Comparison of ENCODE assay signal across 17 cellular contexts in the genomic region with DNA sequence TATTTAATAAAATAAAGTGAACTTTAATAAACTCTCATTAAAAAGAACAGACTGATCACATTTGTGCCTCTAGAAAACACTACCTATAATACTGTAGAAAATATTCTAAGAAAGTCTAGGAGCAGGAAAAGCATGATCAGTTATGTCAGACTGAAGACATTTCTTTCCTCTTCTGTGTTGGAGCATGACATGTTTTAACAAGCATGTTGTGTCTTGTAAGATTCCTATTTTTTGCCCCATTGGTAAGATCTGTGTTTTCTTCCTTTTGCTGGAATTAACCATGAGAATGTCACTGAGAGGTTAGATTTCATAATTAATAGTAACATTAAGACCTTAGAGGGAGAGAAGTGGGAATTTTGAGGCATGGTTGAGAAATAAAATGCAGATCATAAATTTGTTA. TPM values are rescaled to one million over a fixed set of nuclear protein-coding genes. Genes with fewer than 3 reads are reported as not detected.
DNase-seq lines count a peak whose midpoint lies in the region; ATAC-seq and TF ChIP-seq lines count a peak whose summit lies in the region.
"Had no signal": no experiment of that assay in that cellular context is flagged by ENCODE, and none has a peak within 500 bp of the region (broad histone marks: within the 10 kb centered on the region; RNA-seq: fewer than 3 reads in every experiment).

No MANE protein-coding gene starts in this region.

- H3K4me1 ChIP-seq in foreskin keratinocyte: peaks cover 38% of the 10 kb centered on the region
- H3K4me1 ChIP-seq in uterus: peaks cover under 1 to 15% of the 10 kb centered on the region in 2 donors

- intact Hi-C loops in uterus (cut with DNase I; ENCODE audit: low total_unique reads): no loop called here

- peaks cover 2% of the 10 kb centered on the region; the same call in 1 of the 2 replicates for H3K27me3 Mint-ChIP-seq in HFFc6 (ENCODE audit: insufficient read depth)

- H3K9me3 Mint-ChIP-seq in HFFc6: peaks cover 6% of the 10 kb centered on the region
- H3K9me3 Mint-ChIP-seq: H9 had no signal

- H3K27me3 ChIP-seq in brain microvascular endothelial cell (replicated peaks) (no peaks in the 10 kb centered on the region), foreskin keratinocyte (no peaks in the 10 kb centered on the region), uterus (no peaks in the 10 kb centered on the region)
- H3K27me3 ChIP-seq: BLaER1 treated with 17β-estradiol and CSF1 and Interleukin-3, amounts not matched to agents 10 nM and 100 nM had no signal

- ATAC-seq in foreskin keratinocyte (peak; percentile 32), HG02884 (IDR thresholded peaks at IDR 0.05; ENCODE audit: unreplicated experiment) (no peak)
- ATAC-seq: Right ventricle myocardium inferior had no signal

- H3K36me3 Mint-ChIP-seq in HFFc6 (ENCODE audit: low read depth): peaks cover 5% of the 10 kb centered on the region

- peaks cover 54% of the 10 kb centered on the region for H3K4me1 Mint-ChIP-seq in HFFc6 (ENCODE audit: low read depth)

- TF ChIP-seq POLR2A in uterus (IDR thresholded peaks at IDR 0.05): no peak

- no peaks in the 10 kb centered on the region for H3K36me3 ChIP-seq in brain microvascular endothelial cell (replicated peaks)
- H3K36me3 ChIP-seq in uterus: no peaks in the 10 kb centered on the region
- H3K36me3 ChIP-seq: BLaER1 treated with 17β-estradiol and CSF1 and Interleukin-3, amounts not matched to agents 10 nM and 100 nM had no signal

- DNase-seq in HFFc6: no peak
- no peak for DNase-seq in brain microvascular endothelial cell
- DNase-seq in foreskin keratinocyte: peak; percentile 69 to 80
- DNase-seq in uterus: no peak
- no peak for DNase-seq in NCI-H1436 treated with DMSO at 0.1 percent for 48 hours (lab: John Stamatoyannopoulos, UW)
- no peak for DNase-seq in NCI-H1105 treated with DMSO at 0.1 percent for 48 hours (lab: John Stamatoyannopoulos, UW)
- DNase-seq: KBM-7, NCI-H1092, NCI-H187, NCI-H446 treated with DMSO at 0.1 percent for 48 hours, NCI-H748 treated with DMSO at 0.1 percent for 48 hours had no signal

- peak overlapping the region; percentile 98 for H3K27ac ChIP-seq in brain microvascular endothelial cell
- H3K27ac ChIP-seq in foreskin keratinocyte: peak overlapping the region; percentile 66
- H3K27ac ChIP-seq in uterus: peak overlapping the region; percentile 56 to 74
- H3K27ac ChIP-seq: PC-9, SK-N-MC had no signal

- 0 out of 2 replicates have a peak overlapping the region, but pooled peaks have one; percentile 29 for H3K4me3 Mint-ChIP-seq in HFFc6
- H3K4me3 Mint-ChIP-seq: H9 had no signal

- TF ChIP-seq CTCF in HFFc6 (IDR thresholded peaks at IDR 0.05) (no peak), brain microvascular endothelial cell (IDR thresholded peaks at IDR 0.05; ENCODE audit: low read depth, low read length, missing control alignments) (no peak), foreskin keratinocyte (conservative IDR thresholded peaks at IDR 0.05) (no peak), uterus (IDR thresholded peaks at IDR 0.05) (no peak)

- H3K9me3 ChIP-seq in uterus: no peaks in the 10 kb centered on the region

- H3K4me3 ChIP-seq in brain microvascular endothelial cell (ENCODE audit: low read depth, low read length): no peak overlapping the region
- H3K4me3 ChIP-seq in uterus: no peak overlapping the region
- H3K4me3 ChIP-seq: BLaER1 treated with 17β-estradiol and CSF1 and Interleukin-3, amounts not matched to agents 10 nM and 100 nM; PC-9; SK-N-MC had no signal

- peak overlapping the region; percentile 51 for H3K27ac Mint-ChIP-seq in HFFc6
- H3K27ac Mint-ChIP-seq: H9 had no signal

- in situ Hi-C loops in brain microvascular endothelial cell (cut with HindIII; ENCODE audit: low pct_ligation_motif_present, low sequenced_read_pairs): no loop called here

RNA-seq across cellular contexts. Expression of gene LAMA3, which starts 27.7 kb away (rescaled TPM):
- 1 to 10 TPM in 2 of 6 experiments, under 1 TPM in 4; 0.46 to 1.6 (median 0.54) TPM for total RNA-seq in HFFc6 (2021; fragmentation: NEBNext Ultra II Directional; extraction: Animal tissue kit (Norgen Biotek cat#: 25700))
- total RNA-seq in foreskin keratinocyte (1,828 and 2,643 TPM in 2 replicates), uterus (10 to 100 TPM; 46.5 to 75.4 (median 57.4) TPM)
- 1,282 and 1,610 TPM in 2 replicates for polyA plus RNA-seq in foreskin keratinocyte

RNA-seq across cellular contexts. Expression of gene ANKRD29, which starts 54.3 kb away (rescaled TPM):
- total RNA-seq in HFFc6 (2021; fragmentation: NEBNext Ultra II Directional; extraction: Animal tissue kit (Norgen Biotek cat#: 25700)): under 1 TPM; 0.13 to 0.50 (median 0.22) TPM
- total RNA-seq in foreskin keratinocyte (5.6 and 7.7 TPM in 2 replicates), uterus (10 to 100 TPM; 10.8 to 33.4 (median 15.9) TPM)
- 5.4 and 5.5 TPM in 2 replicates for polyA plus RNA-seq in foreskin keratinocyte

Comparison
In these comparisons a context has a peak if more than half of its experiments do, and no peak if none do; other contexts are left out.
1. DNase-seq: peak in foreskin keratinocyte (2 of 2); none in HFFc6 (single experiment), brain microvascular endothelial cell (single experiment), uterus (0 of 2), NCI-H1436 treated with DMSO at 0.1 percent for 48 hours (single experiment) and NCI-H1105 treated with DMSO at 0.1 percent for 48 hours (single experiment).
2. RNA of gene LAMA3, which starts 27.7 kb away (total RNA-seq): 1,828 to 2,643 TPM in foreskin keratinocyte; 46.5 to 75.4 TPM in uterus and 0.46 to 1.6 TPM in HFFc6; every median in the first group is over 10 times any median in the second.
3. Peak in every context shown above with its lines, with median percentiles within 50 percentile points of each other: H3K27ac ChIP-seq.